ENCODE assay signal across 1 cellular context in the genomic region with DNA sequence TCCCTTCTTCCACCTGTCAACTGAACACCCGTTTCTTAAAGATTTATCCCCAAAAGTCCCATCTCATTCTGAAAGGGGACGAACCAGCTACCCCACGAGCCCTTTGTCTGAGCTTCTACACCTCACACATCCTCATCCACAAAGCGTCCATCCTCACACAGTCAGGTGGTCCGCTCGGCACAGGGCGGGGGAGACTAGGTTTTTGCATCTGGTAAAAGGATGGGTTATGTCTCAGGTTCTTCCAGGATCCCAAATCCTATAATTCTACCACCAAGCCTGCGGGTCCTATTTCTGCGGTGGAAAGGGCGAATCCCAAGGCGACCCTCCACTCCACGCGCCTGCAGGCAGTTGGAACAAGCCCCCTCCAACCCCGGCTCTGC.
TF ChIP-seq lines count a peak whose summit lies in the region.

No MANE protein-coding gene starts in this region.

TF ChIP-seq in K562, 482 proteins besides CTCF, POLR2A, EP300 and RAD21:
- TF ChIP-seq, protein P1, sequence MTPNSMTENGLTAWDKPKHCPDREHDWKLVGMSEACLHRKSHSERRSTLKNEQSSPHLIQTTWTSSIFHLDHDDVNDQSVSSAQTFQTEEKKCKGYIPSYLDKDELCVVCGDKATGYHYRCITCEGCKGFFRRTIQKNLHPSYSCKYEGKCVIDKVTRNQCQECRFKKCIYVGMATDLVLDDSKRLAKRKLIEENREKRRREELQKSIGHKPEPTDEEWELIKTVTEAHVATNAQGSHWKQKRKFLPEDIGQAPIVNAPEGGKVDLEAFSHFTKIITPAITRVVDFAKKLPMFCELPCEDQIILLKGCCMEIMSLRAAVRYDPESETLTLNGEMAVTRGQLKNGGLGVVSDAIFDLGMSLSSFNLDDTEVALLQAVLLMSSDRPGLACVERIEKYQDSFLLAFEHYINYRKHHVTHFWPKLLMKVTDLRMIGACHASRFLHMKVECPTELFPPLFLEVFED (CRISPR knock-in tag; conservative IDR thresholded peaks at IDR 0.05), result no peak
- TF ChIP-seq KAT8 (IDR thresholded peaks at IDR 0.05; ENCODE audit: low read depth), result no peak
- TF ChIP-seq, protein P2, sequence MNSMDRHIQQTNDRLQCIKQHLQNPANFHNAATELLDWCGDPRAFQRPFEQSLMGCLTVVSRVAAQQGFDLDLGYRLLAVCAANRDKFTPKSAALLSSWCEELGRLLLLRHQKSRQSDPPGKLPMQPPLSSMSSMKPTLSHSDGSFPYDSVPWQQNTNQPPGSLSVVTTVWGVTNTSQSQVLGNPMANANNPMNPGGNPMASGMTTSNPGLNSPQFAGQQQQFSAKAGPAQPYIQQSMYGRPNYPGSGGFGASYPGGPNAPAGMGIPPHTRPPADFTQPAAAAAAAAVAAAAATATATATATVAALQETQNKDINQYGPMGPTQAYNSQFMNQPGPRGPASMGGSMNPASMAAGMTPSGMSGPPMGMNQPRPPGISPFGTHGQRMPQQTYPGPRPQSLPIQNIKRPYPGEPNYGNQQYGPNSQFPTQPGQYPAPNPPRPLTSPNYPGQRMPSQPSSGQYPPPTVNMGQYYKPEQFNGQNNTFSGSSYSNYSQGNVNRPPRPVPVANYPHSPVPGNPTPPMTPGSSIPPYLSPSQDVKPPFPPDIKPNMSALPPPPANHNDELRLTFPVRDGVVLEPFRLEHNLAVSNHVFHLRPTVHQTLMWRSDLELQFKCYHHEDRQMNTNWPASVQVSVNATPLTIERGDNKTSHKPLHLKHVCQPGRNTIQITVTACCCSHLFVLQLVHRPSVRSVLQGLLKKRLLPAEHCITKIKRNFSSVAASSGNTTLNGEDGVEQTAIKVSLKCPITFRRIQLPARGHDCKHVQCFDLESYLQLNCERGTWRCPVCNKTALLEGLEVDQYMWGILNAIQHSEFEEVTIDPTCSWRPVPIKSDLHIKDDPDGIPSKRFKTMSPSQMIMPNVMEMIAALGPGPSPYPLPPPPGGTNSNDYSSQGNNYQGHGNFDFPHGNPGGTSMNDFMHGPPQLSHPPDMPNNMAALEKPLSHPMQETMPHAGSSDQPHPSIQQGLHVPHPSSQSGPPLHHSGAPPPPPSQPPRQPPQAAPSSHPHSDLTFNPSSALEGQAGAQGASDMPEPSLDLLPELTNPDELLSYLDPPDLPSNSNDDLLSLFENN (IDR thresholded peaks at IDR 0.05; ENCODE audit: low read depth in 2 of 2, low read length in 2 of 2), result no peak
- TF ChIP-seq ZFP30 (CRISPR knock-in tag; IDR thresholded peaks at IDR 0.05; ENCODE audit: borderline replicate concordance), result no peak
- TF ChIP-seq, protein P3, sequence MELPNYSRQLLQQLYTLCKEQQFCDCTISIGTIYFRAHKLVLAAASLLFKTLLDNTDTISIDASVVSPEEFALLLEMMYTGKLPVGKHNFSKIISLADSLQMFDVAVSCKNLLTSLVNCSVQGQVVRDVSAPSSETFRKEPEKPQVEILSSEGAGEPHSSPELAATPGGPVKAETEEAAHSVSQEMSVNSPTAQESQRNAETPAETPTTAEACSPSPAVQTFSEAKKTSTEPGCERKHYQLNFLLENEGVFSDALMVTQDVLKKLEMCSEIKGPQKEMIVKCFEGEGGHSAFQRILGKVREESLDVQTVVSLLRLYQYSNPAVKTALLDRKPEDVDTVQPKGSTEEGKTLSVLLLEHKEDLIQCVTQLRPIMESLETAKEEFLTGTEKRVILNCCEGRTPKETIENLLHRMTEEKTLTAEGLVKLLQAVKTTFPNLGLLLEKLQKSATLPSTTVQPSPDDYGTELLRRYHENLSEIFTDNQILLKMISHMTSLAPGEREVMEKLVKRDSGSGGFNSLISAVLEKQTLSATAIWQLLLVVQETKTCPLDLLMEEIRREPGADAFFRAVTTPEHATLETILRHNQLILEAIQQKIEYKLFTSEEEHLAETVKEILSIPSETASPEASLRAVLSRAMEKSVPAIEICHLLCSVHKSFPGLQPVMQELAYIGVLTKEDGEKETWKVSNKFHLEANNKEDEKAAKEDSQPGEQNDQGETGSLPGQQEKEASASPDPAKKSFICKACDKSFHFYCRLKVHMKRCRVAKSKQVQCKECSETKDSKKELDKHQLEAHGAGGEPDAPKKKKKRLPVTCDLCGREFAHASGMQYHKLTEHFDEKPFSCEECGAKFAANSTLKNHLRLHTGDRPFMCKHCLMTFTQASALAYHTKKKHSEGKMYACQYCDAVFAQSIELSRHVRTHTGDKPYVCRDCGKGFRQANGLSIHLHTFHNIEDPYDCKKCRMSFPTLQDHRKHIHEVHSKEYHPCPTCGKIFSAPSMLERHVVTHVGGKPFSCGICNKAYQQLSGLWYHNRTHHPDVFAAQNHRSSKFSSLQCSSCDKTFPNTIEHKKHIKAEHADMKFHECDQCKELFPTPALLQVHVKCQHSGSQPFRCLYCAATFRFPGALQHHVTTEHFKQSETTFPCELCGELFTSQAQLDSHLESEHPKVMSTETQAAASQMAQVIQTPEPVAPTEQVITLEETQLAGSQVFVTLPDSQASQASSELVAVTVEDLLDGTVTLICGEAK (IDR thresholded peaks at IDR 0.05), result no peak
- TF ChIP-seq, protein P3 (CRISPR knock-in tag; IDR thresholded peaks at IDR 0.05), result 0 out of 2 replicates have a peak, but pooled peaks have one; percentile 13
- no peak for TF ChIP-seq FOXK1 (CRISPR knock-in tag; IDR thresholded peaks at IDR 0.05; ENCODE audit: borderline replicate concordance)
- TF ChIP-seq, protein P4, sequence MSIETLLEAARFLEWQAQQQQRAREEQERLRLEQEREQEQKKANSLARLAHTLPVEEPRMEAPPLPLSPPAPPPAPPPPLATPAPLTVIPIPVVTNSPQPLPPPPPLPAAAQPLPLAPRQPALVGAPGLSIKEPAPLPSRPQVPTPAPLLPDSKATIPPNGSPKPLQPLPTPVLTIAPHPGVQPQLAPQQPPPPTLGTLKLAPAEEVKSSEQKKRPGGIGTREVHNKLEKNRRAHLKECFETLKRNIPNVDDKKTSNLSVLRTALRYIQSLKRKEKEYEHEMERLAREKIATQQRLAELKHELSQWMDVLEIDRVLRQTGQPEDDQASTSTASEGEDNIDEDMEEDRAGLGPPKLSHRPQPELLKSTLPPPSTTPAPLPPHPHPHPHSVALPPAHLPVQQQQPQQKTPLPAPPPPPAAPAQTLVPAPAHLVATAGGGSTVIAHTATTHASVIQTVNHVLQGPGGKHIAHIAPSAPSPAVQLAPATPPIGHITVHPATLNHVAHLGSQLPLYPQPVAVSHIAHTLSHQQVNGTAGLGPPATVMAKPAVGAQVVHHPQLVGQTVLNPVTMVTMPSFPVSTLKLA (conservative IDR thresholded peaks at IDR 0.05), result no peak
- TF ChIP-seq, protein P5, sequence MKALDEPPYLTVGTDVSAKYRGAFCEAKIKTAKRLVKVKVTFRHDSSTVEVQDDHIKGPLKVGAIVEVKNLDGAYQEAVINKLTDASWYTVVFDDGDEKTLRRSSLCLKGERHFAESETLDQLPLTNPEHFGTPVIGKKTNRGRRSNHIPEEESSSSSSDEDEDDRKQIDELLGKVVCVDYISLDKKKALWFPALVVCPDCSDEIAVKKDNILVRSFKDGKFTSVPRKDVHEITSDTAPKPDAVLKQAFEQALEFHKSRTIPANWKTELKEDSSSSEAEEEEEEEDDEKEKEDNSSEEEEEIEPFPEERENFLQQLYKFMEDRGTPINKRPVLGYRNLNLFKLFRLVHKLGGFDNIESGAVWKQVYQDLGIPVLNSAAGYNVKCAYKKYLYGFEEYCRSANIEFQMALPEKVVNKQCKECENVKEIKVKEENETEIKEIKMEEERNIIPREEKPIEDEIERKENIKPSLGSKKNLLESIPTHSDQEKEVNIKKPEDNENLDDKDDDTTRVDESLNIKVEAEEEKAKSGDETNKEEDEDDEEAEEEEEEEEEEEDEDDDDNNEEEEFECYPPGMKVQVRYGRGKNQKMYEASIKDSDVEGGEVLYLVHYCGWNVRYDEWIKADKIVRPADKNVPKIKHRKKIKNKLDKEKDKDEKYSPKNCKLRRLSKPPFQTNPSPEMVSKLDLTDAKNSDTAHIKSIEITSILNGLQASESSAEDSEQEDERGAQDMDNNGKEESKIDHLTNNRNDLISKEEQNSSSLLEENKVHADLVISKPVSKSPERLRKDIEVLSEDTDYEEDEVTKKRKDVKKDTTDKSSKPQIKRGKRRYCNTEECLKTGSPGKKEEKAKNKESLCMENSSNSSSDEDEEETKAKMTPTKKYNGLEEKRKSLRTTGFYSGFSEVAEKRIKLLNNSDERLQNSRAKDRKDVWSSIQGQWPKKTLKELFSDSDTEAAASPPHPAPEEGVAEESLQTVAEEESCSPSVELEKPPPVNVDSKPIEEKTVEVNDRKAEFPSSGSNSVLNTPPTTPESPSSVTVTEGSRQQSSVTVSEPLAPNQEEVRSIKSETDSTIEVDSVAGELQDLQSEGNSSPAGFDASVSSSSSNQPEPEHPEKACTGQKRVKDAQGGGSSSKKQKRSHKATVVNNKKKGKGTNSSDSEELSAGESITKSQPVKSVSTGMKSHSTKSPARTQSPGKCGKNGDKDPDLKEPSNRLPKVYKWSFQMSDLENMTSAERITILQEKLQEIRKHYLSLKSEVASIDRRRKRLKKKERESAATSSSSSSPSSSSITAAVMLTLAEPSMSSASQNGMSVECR (CRISPR knock-in tag; IDR thresholded peaks at IDR 0.05), result no peak
